Comparison of ENCODE assay signal across 17 cellular contexts in the genomic region with DNA sequence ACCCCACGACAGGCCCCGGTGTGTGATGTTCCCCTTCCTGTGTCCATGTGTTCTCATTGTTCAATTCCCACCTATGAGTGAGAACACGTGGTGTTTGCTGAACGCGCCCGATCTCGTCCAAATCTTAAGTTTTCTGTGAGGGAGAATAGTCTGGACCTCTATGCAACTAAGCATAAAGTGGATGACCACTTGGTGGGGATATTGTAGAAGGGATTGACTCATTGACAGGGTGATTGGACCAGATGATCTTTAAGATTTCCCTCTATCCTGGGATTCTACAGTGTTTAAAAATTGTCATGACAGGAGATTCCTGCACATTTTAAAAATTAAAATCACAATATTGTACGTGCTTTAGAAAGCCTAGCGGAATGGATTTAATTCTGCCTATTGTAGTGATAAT.
DNase-seq lines count a peak whose midpoint lies in the region; ATAC-seq, FAIRE-seq and TF ChIP-seq lines count a peak whose summit lies in the region.
"Had no signal": no experiment of that assay in that cellular context is flagged by ENCODE, and none has a peak within 500 bp of the region (broad histone marks: within the 10 kb centered on the region; RNA-seq: fewer than 3 reads in every experiment).

No MANE protein-coding gene starts in this region.

- H3K9me3 Mint-ChIP-seq in glutamatergic neuron (ENCODE audit: unreplicated experiment): no peaks in the 10 kb centered on the region
- no peaks in the 10 kb centered on the region for H3K9me3 Mint-ChIP-seq in activated T-cell treated with anti-CD3 and anti-CD28 coated beads, Interleukin-2, amount 50 U/mL, for 4 hours

- POLR2A ChIA-PET in A549 (lab: Yijun Ruan, JAX): no interaction called here
- POLR2A ChIA-PET in H1 (lab: Charles Lee; ENCODE audit: partially characterized antibody): no interaction called here

- H2BK12ac ChIP-seq in H1 (ENCODE audit: low read depth, low read length): no peak overlapping the region

- no peaks in the 10 kb centered on the region for H3K36me3 ChIP-seq in H1 (ENCODE audit: control insufficient read depth in 2 of 4, insufficient read depth in 4 of 4, low read length in 3 of 4)
- H3K36me3 ChIP-seq in ovary: no peaks in the 10 kb centered on the region

- no peaks in the 10 kb centered on the region for H3K79me2 ChIP-seq in H1 (ENCODE audit: control insufficient read depth in 1 of 2, insufficient read depth in 2 of 2, low read length in 2 of 2)

- no peaks in the 10 kb centered on the region for H3K9me3 ChIP-seq in A549
- no peaks in the 10 kb centered on the region for H3K9me3 ChIP-seq in H1 (ENCODE audit: insufficient read depth in 2 of 2, low read depth in 1 of 2, low read length in 1 of 2)
- H3K9me3 ChIP-seq in ovary: no peaks in the 10 kb centered on the region
- H3K9me3 ChIP-seq: gastrocnemius medialis had no signal

- no peaks in the 10 kb centered on the region for H3K36me3 Mint-ChIP-seq in glutamatergic neuron (ENCODE audit: unreplicated experiment)
- peaks cover 23% of the 10 kb centered on the region for H3K36me3 Mint-ChIP-seq in activated T-cell treated with anti-CD3 and anti-CD28 coated beads, Interleukin-2, amount 50 U/mL, for 4 hours (ENCODE audit: insufficient read depth)

- no peak overlapping the region for H3K27ac ChIP-seq in A549
- no peak overlapping the region for H3K27ac ChIP-seq in H1 (ENCODE audit: low read depth, low read length)
- H3K27ac ChIP-seq in ovary: no peak overlapping the region
- H3K27ac ChIP-seq: dorsolateral prefrontal cortex, gastrocnemius medialis had no signal

- H3K4me3 Mint-ChIP-seq in glutamatergic neuron (ENCODE audit: unreplicated experiment): no peak overlapping the region
- H3K4me3 Mint-ChIP-seq in activated T-cell treated with anti-CD3 and anti-CD28 coated beads, Interleukin-2, amount 50 U/mL, for 4 hours: no peak overlapping the region

- no peak overlapping the region for H3K14ac ChIP-seq in H1 (ENCODE audit: insufficient read length)

- intact Hi-C loops in ovary (cut with DNase I): no loop called here

- no peak overlapping the region for H2BK5ac ChIP-seq in H1 (ENCODE audit: low read depth, low read length)

- no peak overlapping the region for H3K4me3 ChIP-seq in A549
- H3K4me3 ChIP-seq in H1 (ENCODE audit: extremely low read depth in 1 of 4, insufficient read depth in 2 of 4, low read depth in 3 of 4, low read length in 4 of 4): no peak overlapping the region
- H3K4me3 ChIP-seq in ovary: no peak overlapping the region
- H3K4me3 ChIP-seq: dorsolateral prefrontal cortex, gastrocnemius medialis had no signal

- H4K8ac ChIP-seq in H1 (ENCODE audit: extremely low read depth, insufficient read depth, low read length): no peak overlapping the region

- no peaks in the 10 kb centered on the region for H3K4me1 ChIP-seq in A549
- no peaks in the 10 kb centered on the region for H3K4me1 ChIP-seq in H1 (replicated peaks in 1 of 4; ENCODE audit: control insufficient read depth in 3 of 4, insufficient read depth in 4 of 4, low read length in 3 of 4)
- H3K4me1 ChIP-seq in ovary (ENCODE audit: insufficient read depth): no peaks in the 10 kb centered on the region
- H3K4me1 ChIP-seq: gastrocnemius medialis had no signal

- in situ Hi-C loops in G401 (cut with HindIII; ENCODE audit: low sequenced_read_pairs): no loop called here

- peak in 1 of 2 experiments; percentile 13 for DNase-seq in A549 (ENCODE audit: low read depth in 1 of 2, low spot score in 1 of 2)
- DNase-seq in G401 (ENCODE audit: low spot score): peak; percentile 8
- peak; percentile 49 for DNase-seq in OCI-M1 (lab: John Stamatoyannopoulos, UW)
- no peak for DNase-seq in H1 (ENCODE audit: low read depth in 1 of 2, low spot score in 2 of 2)
- DNase-seq in glutamatergic neuron: no peak
- no peak for DNase-seq in ovary
- DNase-seq in activated T-cell treated with anti-CD3 and anti-CD28 coated beads, Interleukin-2, amount 50 U/mL, for 4 hours: no peak
- DNase-seq: activated T-cell treated with anti-CD3 and anti-CD28 coated beads for 4 hours; dorsolateral prefrontal cortex; gastrocnemius medialis; Karpas-422; kidney glomerular epithelial cell; NCI-H345; right cardiac atrium; SHP77 treated with DMSO at 0.1 percent for 48 hours; stimulated activated naive CD8-positive, alpha-beta T cell treated with anti-CD3 and anti-CD28 coated beads, Interleukin-15, Interleukin-2, amounts not matched to agents 100 U/mL and 50 U/mL, for 24 hours had no signal

- FAIRE-seq in A549 (lab: Jason Lieb, UNC) (no peak), H1 (lab: Jason Lieb, UNC) (no peak)

- no peak overlapping the region for H3K27ac Mint-ChIP-seq in glutamatergic neuron (ENCODE audit: unreplicated experiment)

- H3K79me1 ChIP-seq in H1 (ENCODE audit: low read depth, low read length): no peaks in the 10 kb centered on the region

- H3K27me3 ChIP-seq in H1 (replicated peaks in 1 of 4; ENCODE audit: control insufficient read depth in 3 of 4, extremely low read depth in 1 of 4, insufficient read depth in 3 of 4, low read length in 3 of 4) (no peaks in the 10 kb centered on the region), ovary (no peaks in the 10 kb centered on the region)
- H3K27me3 ChIP-seq: dorsolateral prefrontal cortex, gastrocnemius medialis had no signal

- no peak overlapping the region for H2BK20ac ChIP-seq in H1 (ENCODE audit: low read length)

- no peaks in the 10 kb centered on the region for H3K23me2 ChIP-seq in H1 (ENCODE audit: low read depth, low read length)

- H2AK5ac ChIP-seq in H1 (ENCODE audit: low read depth, low read length): no peak overlapping the region

- no peak overlapping the region for H3K9ac ChIP-seq in H1 (replicated peaks in 1 of 4; ENCODE audit: extremely low read depth in 1 of 4, low read depth in 3 of 4, low read length in 3 of 4)

- 78% methylated on average over 7 of the region's 9 CpGs for WGBS in A549 (ENCODE audit: missing lambda C conversion rate)
- WGBS in H1 (ENCODE audit: extremely low coverage in 1 of 2, insufficient coverage in 1 of 2, insufficient read length in 1 of 2, insufficient replicate concordance in 2 of 2, low coverage in 1 of 2, low lambda C conversion rate in 2 of 2, missing lambda C conversion rate in 1 of 2), 2 experiments: 94% methylated on average over 7 of the region's 9 CpGs; no CpG with 5 or more reads in 1 of the 2 experiments
- 84 to 90% (median 90%) methylated on average over 8 to 9 of the region's 9 CpGs for WGBS in ovary, 3 donors

- CTCF ChIA-PET in A549 (lab: Yijun Ruan, JAX) (no interaction called here), H1 (lab: Charles Lee; ENCODE audit: partially characterized antibody) (interaction anchor here (1.2 kb wide), 1 partner anchor 999 kb away, joined by 3 read pairs; no protein-coding TSS in a partner anchor)

- TF ChIP-seq POLR2A in A549 (IDR thresholded peaks at IDR 0.05; ENCODE audit: low read length) (no peak), H1 (IDR thresholded peaks at IDR 0.05; ENCODE audit: control extremely low read depth in 1 of 2, low read depth in 2 of 2, low read length in 2 of 2) (no peak), ovary (IDR thresholded peaks at IDR 0.05) (no peak)

- peak in 1 of 2 experiments; percentile 45; a peak in 1 of 6 replicates for ATAC-seq in A549
- ATAC-seq in activated T-cell treated with anti-CD3 and anti-CD28 coated beads, Interleukin-2, amount 50 U/mL, for 4 hours: no peak
- no peak for ATAC-seq in GM21723 (IDR thresholded peaks at IDR 0.05; ENCODE audit: unreplicated experiment)
- ATAC-seq: gastrocnemius medialis; right cardiac atrium; stimulated activated naive CD8-positive, alpha-beta T cell treated with anti-CD3 and anti-CD28 coated beads, Interleukin-15, Interleukin-2, amounts not matched to agents 100 U/mL and 50 U/mL, for 24 hours had no signal

- no peak overlapping the region for H2BK15ac ChIP-seq in H1 (ENCODE audit: low read length)

- no peaks in the 10 kb centered on the region for H3K4me1 Mint-ChIP-seq in glutamatergic neuron (ENCODE audit: low read depth, unreplicated experiment)
- H3K4me1 Mint-ChIP-seq in activated T-cell treated with anti-CD3 and anti-CD28 coated beads, Interleukin-2, amount 50 U/mL, for 4 hours (ENCODE audit: low read depth): no peaks in the 10 kb centered on the region

- no peak overlapping the region for H2BK120ac ChIP-seq in H1 (replicated peaks; ENCODE audit: low read depth, low read length)

- no peaks in the 10 kb centered on the region for H3K27me3 Mint-ChIP-seq in glutamatergic neuron (ENCODE audit: unreplicated experiment)
- no peaks in the 10 kb centered on the region for H3K27me3 Mint-ChIP-seq in activated T-cell treated with anti-CD3 and anti-CD28 coated beads, Interleukin-2, amount 50 U/mL, for 4 hours (ENCODE audit: low read depth)

- H3K56ac ChIP-seq in H1 (replicated peaks; ENCODE audit: insufficient read length, low read depth, low read length): no peak overlapping the region

- no peak overlapping the region for H2AFZ ChIP-seq in H1 (ENCODE audit: low read length)

- TF ChIP-seq CTCF in A549 (IDR thresholded peaks at IDR 0.05) (no peak), H1 (IDR thresholded peaks at IDR 0.05; ENCODE audit: control extremely low read depth in 1 of 3, insufficient read depth in 1 of 3, low read depth in 1 of 3, low read length in 3 of 3) (peak in 1 of 3 experiments; percentile 27; a peak in 2 of 4 replicates), glutamatergic neuron (IDR thresholded peaks at IDR 0.05; ENCODE audit: partially characterized antibody, unreplicated experiment) (no peak), ovary (IDR thresholded peaks at IDR 0.05) (no peak)

- TF ChIP-seq EP300 in A549 (IDR thresholded peaks at IDR 0.05): no peak
- no peak for TF ChIP-seq EP300 in H1 (IDR thresholded peaks at IDR 0.05; ENCODE audit: borderline replicate concordance in 1 of 2, low read depth in 2 of 2, low read length in 2 of 2)
- no peak for TF ChIP-seq EP300 in ovary (IDR thresholded peaks at IDR 0.05)

- no peak overlapping the region for H3K23ac ChIP-seq in H1 (ENCODE audit: insufficient read length)

- TF ChIP-seq RAD21 in A549 (conservative IDR thresholded peaks at IDR 0.05 in 1 of 2, IDR thresholded peaks at IDR 0.05 in 1 of 2): peak; percentile 34 to 43; a peak in 2 of 5 replicates
- TF ChIP-seq RAD21 in H1 (IDR thresholded peaks at IDR 0.05 in 1 of 2, conservative IDR thresholded peaks at IDR 0.05 in 1 of 2; ENCODE audit: low read depth in 2 of 2, low read length in 2 of 2): peak; percentile 67 to 70

- H3K4me2 ChIP-seq in A549: no peak overlapping the region
- H3K4me2 ChIP-seq in H1 (ENCODE audit: insufficient read depth in 1 of 2, low read depth in 2 of 2, low read length in 2 of 2): no peak overlapping the region

- H3K4ac ChIP-seq in H1 (replicated peaks; ENCODE audit: insufficient read length, low read depth, low read length): no peak overlapping the region

- no peak overlapping the region for H4K5ac ChIP-seq in H1 (ENCODE audit: insufficient read length, low read depth, low read length)

- peaks cover 0 to 2% of the 10 kb centered on the region in 2 experiments for H4K20me1 ChIP-seq in H1 (replicated peaks in 1 of 2; ENCODE audit: control insufficient read depth in 1 of 2, insufficient read depth in 2 of 2, low read length in 2 of 2)

- no peak overlapping the region for H4K91ac ChIP-seq in H1 (replicated peaks; ENCODE audit: insufficient read length, low read length)

- H3K18ac ChIP-seq in H1 (ENCODE audit: extremely low read depth, low read length): no peak overlapping the region

TF ChIP-seq in A549, 52 proteins besides CTCF, POLR2A, EP300 and RAD21 (continues in another document):
- TF ChIP-seq ZNF302 (CRISPR knock-in tag; IDR thresholded peaks at IDR 0.05): no peak
- no peak for TF ChIP-seq KDM5A (IDR thresholded peaks at IDR 0.05)

Comparison
In these comparisons a context has a peak if more than half of its experiments do, and no peak if none do; other contexts are left out.
1. DNase-seq: peak in G401 (single experiment) and OCI-M1 (single experiment); none in H1 (0 of 2), glutamatergic neuron (single experiment), ovary (0 of 5) and activated T-cell treated with anti-CD3 and anti-CD28 coated beads, Interleukin-2, amount 50 U/mL, for 4 hours (single experiment).